ENCODE assay signal across 8 cellular contexts in genomic region chr9:36470891-36471290, GRCh38.
DNase-seq lines count a peak whose midpoint lies in the region; ATAC-seq and TF ChIP-seq lines count a peak whose summit lies in the region.

No MANE protein-coding gene starts in this region.

- H3K9ac ChIP-seq in Loucy (ENCODE audit: low read depth, low read length, poor library complexity, severe bottlenecking) = peak overlapping the region; percentile 19

- no peaks in the 10 kb centered on the region for H4K20me1 ChIP-seq in Loucy (ENCODE audit: insufficient read depth, low read length, poor library complexity, severe bottlenecking)

- no peaks in the 10 kb centered on the region for H3K36me3 ChIP-seq in CD8-positive, alpha-beta memory T cell (ENCODE audit: insufficient read depth, low read length)
- H3K36me3 ChIP-seq in Loucy (ENCODE audit: insufficient read depth, low read length) (no peaks in the 10 kb centered on the region), aorta (ENCODE audit: control insufficient read depth in 1 of 2, insufficient read depth in 2 of 2, low read length in 1 of 2) (no peaks in the 10 kb centered on the region)

- CTCF ChIA-PET in CD8-positive, alpha-beta memory T cell (lab: Charles Lee) = interaction anchor here (1.1 to 2.2 kb wide), 6 partner anchors 11 to 85 kb away, joined by 3 to 9 read pairs (median 4); no protein-coding TSS in a partner anchor

- peak overlapping the region; percentile 67 to 93 (median 82) for H3K4me3 Mint-ChIP-seq in CD8-positive, alpha-beta memory T cell
- peak overlapping the region; percentile 67 for H3K4me3 Mint-ChIP-seq in osteocyte (ENCODE audit: unreplicated experiment)

- H3K9me3 ChIP-seq in CD8-positive, alpha-beta memory T cell (ENCODE audit: low read length) = no peaks in the 10 kb centered on the region
- H3K9me3 ChIP-seq in Loucy (ENCODE audit: insufficient read depth, low read depth, low read length) (no peaks in the 10 kb centered on the region), aorta (ENCODE audit: control insufficient read depth, low read length) (no peaks in the 10 kb centered on the region)

- H3K27ac ChIP-seq in CD8-positive, alpha-beta memory T cell (ENCODE audit: low read depth, low read length) = peak overlapping the region; percentile 60
- H3K27ac ChIP-seq in aorta (ENCODE audit: low read depth in 1 of 2, low read length in 2 of 2) = peak overlapping the region in 1 of 2 donors; percentile 54

- H3K4me1 Mint-ChIP-seq in CD8-positive, alpha-beta memory T cell = peaks cover 35 to 49% (median 47%) of the 10 kb centered on the region in 3 donors
- peaks cover 25% of the 10 kb centered on the region for H3K4me1 Mint-ChIP-seq in osteocyte (ENCODE audit: unreplicated experiment)

- TF ChIP-seq CTCF in Loucy (conservative IDR thresholded peaks at IDR 0.05; ENCODE audit: low read length) = no peak
- TF ChIP-seq CTCF in osteocyte (IDR thresholded peaks at IDR 0.05) = no peak

- H2AFZ ChIP-seq in Loucy (ENCODE audit: low read length) = no peak overlapping the region

- no peaks in the 10 kb centered on the region for H3K27me3 ChIP-seq in CD8-positive, alpha-beta memory T cell (ENCODE audit: insufficient read depth, low read length, poor library complexity, severe bottlenecking)
- H3K27me3 ChIP-seq in Loucy (ENCODE audit: insufficient read depth, low read length, poor library complexity, severe bottlenecking) (no peaks in the 10 kb centered on the region), aorta (ENCODE audit: control insufficient read depth in 1 of 2, insufficient read depth in 2 of 2, low read length in 1 of 2) (no peaks in the 10 kb centered on the region)

- H3K4me1 ChIP-seq in CD8-positive, alpha-beta memory T cell (ENCODE audit: insufficient read depth, low read length) = peaks cover 25% of the 10 kb centered on the region
- H3K4me1 ChIP-seq in Loucy (ENCODE audit: insufficient read depth, low read length, poor library complexity, severe bottlenecking) (peaks cover 14% of the 10 kb centered on the region), aorta (ENCODE audit: control insufficient read depth in 1 of 2, insufficient read depth in 2 of 2, low read length in 2 of 2) (peaks cover 0 to 4% of the 10 kb centered on the region in 2 donors)

- POLR2A ChIA-PET in CD8-positive, alpha-beta memory T cell (lab: Charles Lee) = interaction anchor here (0.6 to 2.3 kb wide), 4 partner anchors 11 to 22 kb away, joined by 3 to 11 read pairs (median 7); no protein-coding TSS in a partner anchor

- peak overlapping the region; percentile 73 to 100 (median 96) for H3K27ac Mint-ChIP-seq in CD8-positive, alpha-beta memory T cell
- peak overlapping the region; percentile 92 for H3K27ac Mint-ChIP-seq in osteocyte (ENCODE audit: unreplicated experiment)

- H3K9me2 ChIP-seq in Loucy (replicated peaks; ENCODE audit: low read depth, low read length) = no peaks in the 10 kb centered on the region

- 34 to 49% methylated on average over 6 of the region's 6 CpGs for WGBS in aorta, 2 donors

- peak; percentile 57 to 73 (median 63) for DNase-seq in CD8-positive, alpha-beta memory T cell
- DNase-seq in activated CD8-positive, alpha-beta memory T cell treated with anti-CD3 and anti-CD28 coated beads, Interleukin-2, amount 50 U/mL, for 48 hours = peak; percentile 69
- DNase-seq in osteocyte (ENCODE audit: extremely low spot score, unreplicated experiment) (no peak), aorta (peak in 1 of 2 donors; percentile 73), DMS153 treated with DMSO at 0.1 percent for 48 hours (lab: John Stamatoyannopoulos, UW; ENCODE audit: unreplicated experiment) (no peak)

- H3K9me3 Mint-ChIP-seq in CD8-positive, alpha-beta memory T cell = no peaks in the 10 kb centered on the region
- no peaks in the 10 kb centered on the region for H3K9me3 Mint-ChIP-seq in osteocyte (ENCODE audit: unreplicated experiment)

- no peaks in the 10 kb centered on the region for H3K27me3 Mint-ChIP-seq in CD8-positive, alpha-beta memory T cell
- no peaks in the 10 kb centered on the region for H3K27me3 Mint-ChIP-seq in osteocyte (ENCODE audit: unreplicated experiment)

- H3F3A ChIP-seq in Loucy (ENCODE audit: low read depth) = no peaks in the 10 kb centered on the region

- peaks cover 0 to 3% (median 0%) of the 10 kb centered on the region in 3 donors for H3K36me3 Mint-ChIP-seq in CD8-positive, alpha-beta memory T cell
- no peaks in the 10 kb centered on the region for H3K36me3 Mint-ChIP-seq in osteocyte (ENCODE audit: unreplicated experiment)

- peak overlapping the region; percentile 64 for H3K4me3 ChIP-seq in CD8-positive, alpha-beta memory T cell (ENCODE audit: low read length)
- H3K4me3 ChIP-seq in Loucy (ENCODE audit: low read length, poor library complexity, severe bottlenecking) (peak overlapping the region; percentile 33), aorta (ENCODE audit: low read length in 2 of 2) (no peak overlapping the region)

- H3K79me2 ChIP-seq in Loucy (ENCODE audit: insufficient read depth, low read length) = peaks cover 51% of the 10 kb centered on the region

- intact Hi-C loops in aorta (cut with DNase I) = no loop called here

- ATAC-seq in GM21515 (IDR thresholded peaks at IDR 0.05; ENCODE audit: unreplicated experiment) (peak; percentile 83), esophagus mucosa (peak; percentile 79), aorta (ENCODE audit: low FRiP score) (peak; percentile 75)

- peak overlapping the region; percentile 56 for H3K4me2 ChIP-seq in Loucy (ENCODE audit: low read depth, low read length, poor library complexity, severe bottlenecking)

Comparison
In these comparisons a context has a peak if more than half of its experiments do, and no peak if none do; other contexts are left out.
1. DNase-seq: peak in CD8-positive, alpha-beta memory T cell (5 of 5) and activated CD8-positive, alpha-beta memory T cell treated with anti-CD3 and anti-CD28 coated beads, Interleukin-2, amount 50 U/mL, for 48 hours (single experiment); none in osteocyte (single experiment) and DMS153 treated with DMSO at 0.1 percent for 48 hours (single experiment).
2. H3K4me3 ChIP-seq: peak in CD8-positive, alpha-beta memory T cell (single experiment) and Loucy (single experiment); none in aorta (0 of 2).
3. Peak in every context shown above with its lines, with median percentiles within 50 percentile points of each other: ATAC-seq.